In genomic region chr9:113892861-113893491, GRCh38 we compare ENCODE assay signal across 17 cellular contexts.
"Had no signal": no experiment of that assay in that cellular context is flagged by ENCODE, and none has a peak within 500 bp of the region (broad histone marks: within the 10 kb centered on the region; RNA-seq: fewer than 3 reads in every experiment).

No MANE protein-coding gene starts in this region.

- H3K4me3 ChIP-seq: ascending aorta, colonic mucosa, gastrocnemius medialis, tibial artery had no signal

- H3K27me3 ChIP-seq: ascending aorta, colonic mucosa, gastrocnemius medialis, tibial artery had no signal

- FAIRE-seq: endometrium had no signal

- ATAC-seq: activated T-cell treated with anti-CD3 and anti-CD28 coated beads, Interleukin-2, amount 50 U/mL, for 72 hours; gastrocnemius medialis; stimulated activated naive CD8-positive, alpha-beta T cell treated with anti-CD3 and anti-CD28 coated beads, Interleukin-15, Interleukin-2, amounts not matched to agents 100 U/mL and 50 U/mL, for 24 hours; T-helper 17 cell had no signal

- H3K4me1 ChIP-seq: colonic mucosa had no signal

- H3K9me3 ChIP-seq: colonic mucosa, gastrocnemius medialis had no signal

- DNase-seq: activated CD4-positive, alpha-beta memory T cell treated with anti-CD3 and anti-CD28 coated beads for 36 hours; activated CD4-positive, alpha-beta T cell treated with anti-CD3 and anti-CD28 coated beads for 1 hour; activated effector memory CD4-positive, alpha-beta T cell treated with anti-CD3 and anti-CD28 coated beads, Interleukin-2, amount 50 U/mL, for 16 hours; activated naive CD4-positive, alpha-beta T cell treated with anti-CD3 and anti-CD28 coated beads, Interleukin-2, amount 50 U/mL, for 16 hours; activated T-cell treated with anti-CD3 and anti-CD28 coated beads, Interleukin-2, amount 50 U/mL, for 72 hours; colonic mucosa; erythroblast; gastrocnemius medialis; immature natural killer cell; nucleus accumbens; stimulated activated naive CD8-positive, alpha-beta T cell treated with anti-CD3 and anti-CD28 coated beads, Interleukin-15, Interleukin-2, amounts not matched to agents 100 U/mL and 50 U/mL, for 24 hours; substantia nigra; T-helper 17 cell; tibial artery; WERI-Rb-1 had no signal

- H3K27ac ChIP-seq: ascending aorta, colonic mucosa, gastrocnemius medialis, tibial artery, WERI-Rb-1 had no signal

- H3K36me3 ChIP-seq: ascending aorta, colonic mucosa, gastrocnemius medialis, WERI-Rb-1 had no signal
